ENCODE assay signal across 17 cellular contexts in genomic region chr18:73669299-73669698, GRCh38.
DNase-seq lines count a peak whose midpoint lies in the region; ATAC-seq, FAIRE-seq and TF ChIP-seq lines count a peak whose summit lies in the region.
"Had no signal": no experiment of that assay in that cellular context is flagged by ENCODE, and none has a peak within 500 bp of the region (broad histone marks: within the 10 kb centered on the region; RNA-seq: fewer than 3 reads in every experiment).

No MANE protein-coding gene starts in this region.

- intact Hi-C loops in right cardiac atrium (cut with DNase I), result no loop called here

- H3K4me3 ChIP-seq in AG04449 (ENCODE audit: low read depth, low read length) (no peak overlapping the region), MG63 (no peak overlapping the region), brain microvascular endothelial cell (ENCODE audit: low read depth, low read length) (no peak overlapping the region), keratinocyte (ENCODE audit: control insufficient read depth in 2 of 3, extremely low read depth in 1 of 3, insufficient read depth in 2 of 3, low read depth in 1 of 3, low read length in 3 of 3) (no peak overlapping the region), right cardiac atrium (ENCODE audit: low read length) (no peak overlapping the region), mesendoderm (ENCODE audit: low read length) (no peak overlapping the region)
- H3K4me3 ChIP-seq: ovary had no signal

- POLR2A ChIA-PET in AG04449 (lab: Yijun Ruan, JAX), result no interaction called here

- H3K4me2 ChIP-seq in keratinocyte (ENCODE audit: control insufficient read depth, extremely low read depth, insufficient read depth, low read depth, low read length) (peak overlapping the region; percentile 42), mesendoderm (ENCODE audit: low read length) (no peak overlapping the region)

- H2BK15ac ChIP-seq in mesendoderm (replicated peaks; ENCODE audit: low read depth), result no peak overlapping the region

- no peak overlapping the region for H3K4ac ChIP-seq in mesendoderm (ENCODE audit: low read depth, low read length)

- no peaks in the 10 kb centered on the region; the same call in 1 of the 2 replicates for H3K36me3 ChIP-seq in MG63
- H3K36me3 ChIP-seq in brain microvascular endothelial cell (replicated peaks), result no peaks in the 10 kb centered on the region
- no peaks in the 10 kb centered on the region for H3K36me3 ChIP-seq in keratinocyte (ENCODE audit: control insufficient read depth in 2 of 2, extremely low read depth in 1 of 2, insufficient read depth in 2 of 2, low read length in 2 of 2)
- H3K36me3 ChIP-seq in mesendoderm (ENCODE audit: control insufficient read depth, insufficient read depth, low read length), result no peaks in the 10 kb centered on the region
- H3K36me3 ChIP-seq: ovary had no signal

- no peak overlapping the region for H4K5ac ChIP-seq in mesendoderm (ENCODE audit: low read length)

- no peak overlapping the region for H2AFZ ChIP-seq in keratinocyte (ENCODE audit: control insufficient read depth, low read length)

- no peak for FAIRE-seq in keratinocyte (lab: Jason Lieb, UNC)
- FAIRE-seq: endometrium had no signal

- dilution Hi-C loops in keratinocyte (cut with MboI; ENCODE audit: extremely low pct_ligation_motif_present, low sequenced_read_pairs), result no loop called here

- H3K27ac ChIP-seq in brain microvascular endothelial cell, result no peak overlapping the region
- H3K27ac ChIP-seq in keratinocyte (ENCODE audit: control insufficient read depth, insufficient read depth, low read length), result peak overlapping the region; percentile 80
- no peak overlapping the region for H3K27ac ChIP-seq in right cardiac atrium (ENCODE audit: low read length)
- no peak overlapping the region for H3K27ac ChIP-seq in mesendoderm (ENCODE audit: low read depth, low read length)
- H3K27ac ChIP-seq: ovary had no signal

- H3K79me1 ChIP-seq in mesendoderm (ENCODE audit: low read length), result no peaks in the 10 kb centered on the region

- DNase-seq in AG04449 (ENCODE audit: low read depth, low spot score) (peak; percentile 44), MG63 (peak; percentile 82), brain microvascular endothelial cell (peak; percentile 44), keratinocyte (ENCODE audit: low read depth, low spot score) (no peak), right cardiac atrium (no peak), mesendoderm (no peak)
- no peak for DNase-seq in activated effector memory CD4-positive, alpha-beta T cell treated with Interleukin-2 at 50 U/mL for 16 hours
- DNase-seq: ACHN; activated CD4-positive, CD25-positive, alpha-beta regulatory T cell treated with anti-CD3 and anti-CD28 coated beads, Interleukin-2, amount 50 U/mL, for 72 hours; activated naive CD4-positive, alpha-beta T cell treated with Interleukin-2 at 50 U/mL for 16 hours; Caco-2; central memory CD4-positive, alpha-beta T cell; NCI-H2029; NCI-H526 treated with DMSO at 0.1 percent for 48 hours; ovary had no signal

- in situ Hi-C loops in brain microvascular endothelial cell (cut with HindIII; ENCODE audit: low pct_ligation_motif_present, low sequenced_read_pairs), result no loop called here

- no peak overlapping the region for H3K56ac ChIP-seq in mesendoderm (ENCODE audit: low read length)

- H3K23ac ChIP-seq in mesendoderm (ENCODE audit: low read length), result no peak overlapping the region

- no peak overlapping the region for H3K18ac ChIP-seq in mesendoderm (ENCODE audit: low read length)

- H3K79me2 ChIP-seq in keratinocyte (ENCODE audit: control insufficient read depth, insufficient read depth, low read length) (no peaks in the 10 kb centered on the region), mesendoderm (ENCODE audit: control insufficient read depth, insufficient read depth, low read length) (no peaks in the 10 kb centered on the region)

- H2BK5ac ChIP-seq in mesendoderm (ENCODE audit: low read length), result no peak overlapping the region

- TF ChIP-seq CTCF in AG04449 (IDR thresholded peaks at IDR 0.05; ENCODE audit: insufficient read depth, low read length, missing control alignments) (no peak), brain microvascular endothelial cell (IDR thresholded peaks at IDR 0.05; ENCODE audit: low read depth, low read length, missing control alignments) (no peak), keratinocyte (optimal IDR thresholded peaks at IDR 0.05 in 1 of 3, IDR thresholded peaks at IDR 0.05 in 1 of 3, conservative IDR thresholded peaks at IDR 0.05 in 1 of 3; ENCODE audit: extremely low read depth in 1 of 3, insufficient read depth in 2 of 3, low read length in 3 of 3) (no peak)

- H3K27me3 ChIP-seq in MG63 (no peaks in the 10 kb centered on the region), brain microvascular endothelial cell (replicated peaks) (no peaks in the 10 kb centered on the region), keratinocyte (ENCODE audit: control insufficient read depth, extremely low read depth, insufficient read depth, low read length) (no peaks in the 10 kb centered on the region), right cardiac atrium (ENCODE audit: control insufficient read depth, insufficient read depth) (no peaks in the 10 kb centered on the region), mesendoderm (ENCODE audit: insufficient read depth, low read length, poor library complexity) (no peaks in the 10 kb centered on the region)
- H3K27me3 ChIP-seq: ovary had no signal

- no peaks in the 10 kb centered on the region for H3K9me3 ChIP-seq in MG63
- H3K9me3 ChIP-seq in keratinocyte (ENCODE audit: control insufficient read depth, low read depth, low read length), result no peaks in the 10 kb centered on the region
- no peaks in the 10 kb centered on the region for H3K9me3 ChIP-seq in right cardiac atrium (ENCODE audit: control insufficient read depth, low read length)
- H3K9me3 ChIP-seq: Caco-2, ovary had no signal

- CTCF ChIA-PET in AG04449 (lab: Yijun Ruan, JAX), result interaction anchor here (1.9 kb wide), 1 partner anchor 11 kb away, joined by 5 read pairs; no protein-coding TSS in a partner anchor

- ATAC-seq in HG03025 (IDR thresholded peaks at IDR 0.05; ENCODE audit: low FRiP score, unreplicated experiment) (no peak), right cardiac atrium (no peak)

- H3K9me1 ChIP-seq in keratinocyte (ENCODE audit: control insufficient read depth, extremely low read depth, insufficient read depth, low read length), result no peaks in the 10 kb centered on the region

- no peak overlapping the region for H2BK120ac ChIP-seq in mesendoderm (ENCODE audit: low read depth, low read length)

- H3K4me1 ChIP-seq in keratinocyte (ENCODE audit: control insufficient read depth, extremely low read depth, insufficient read depth, low read length) (peaks cover 16% of the 10 kb centered on the region), right cardiac atrium (ENCODE audit: control insufficient read depth, insufficient read depth, low read length) (no peaks in the 10 kb centered on the region), mesendoderm (ENCODE audit: control insufficient read depth, low read depth, low read length) (no peaks in the 10 kb centered on the region)
- H3K4me1 ChIP-seq: Caco-2 had no signal

- H2AK5ac ChIP-seq in mesendoderm (ENCODE audit: low read length), result no peak overlapping the region

- WGBS in right cardiac atrium, result 66% methylated on average over 6 of the region's 6 CpGs
- WGBS in mesendoderm (ENCODE audit: extremely low coverage, insufficient coverage, low lambda C conversion rate), result no CpG with 5 or more reads among the region's 6 CpGs

- H3K9ac ChIP-seq in keratinocyte (ENCODE audit: control insufficient read depth, extremely low read depth, insufficient read depth, low read length), result no peak overlapping the region
- no peak overlapping the region for H3K9ac ChIP-seq in mesendoderm (ENCODE audit: low read length)

- no peaks in the 10 kb centered on the region for H4K20me1 ChIP-seq in keratinocyte (ENCODE audit: control insufficient read depth, extremely low read depth, insufficient read depth, low read length)

- no peak overlapping the region for H4K8ac ChIP-seq in mesendoderm (ENCODE audit: low read depth, low read length)

Comparison
In these comparisons a context has a peak if more than half of its experiments do, and no peak if none do; other contexts are left out.
1. DNase-seq: peak in AG04449 (single experiment), MG63 (single experiment) and brain microvascular endothelial cell (single experiment); none in keratinocyte (single experiment), right cardiac atrium (0 of 3), mesendoderm (single experiment) and activated effector memory CD4-positive, alpha-beta T cell treated with Interleukin-2 at 50 U/mL for 16 hours (single experiment).